Comparison of ENCODE assay signal across 8 cellular contexts in genomic region chr2:157751462-157752058, GRCh38.
A peak's percentile ranks its signal among the peaks of the same experiment; 100 is the strongest.
DNase-seq lines count a peak whose midpoint lies in the region; ATAC-seq and TF ChIP-seq lines count a peak whose summit lies in the region.

No MANE protein-coding gene starts in this region.

- H2BK5ac ChIP-seq in neuronal stem cell (ENCODE audit: low read length) = no peak overlapping the region

- H2AFZ ChIP-seq in DND-41 (ENCODE audit: low read depth, low read length) = no peak overlapping the region
- no peak overlapping the region for H2AFZ ChIP-seq in neuronal stem cell (ENCODE audit: low read length)

- no peak overlapping the region for H2BK120ac ChIP-seq in neuronal stem cell (ENCODE audit: low read depth, low read length)

- H3K9me3 ChIP-seq in DND-41 (ENCODE audit: insufficient read depth, low read length, severe bottlenecking) = no peaks in the 10 kb centered on the region
- H3K9me3 ChIP-seq in colonic mucosa = no peaks in the 10 kb centered on the region
- H3K9me3 ChIP-seq in neuronal stem cell (replicated peaks in 1 of 2; ENCODE audit: control insufficient read depth in 2 of 2, insufficient read depth in 1 of 2, low read depth in 1 of 2, low read length in 2 of 2) = peaks cover under 1 to 4% of the 10 kb centered on the region in 2 donors

- H4K8ac ChIP-seq in neuronal stem cell (ENCODE audit: low read depth, low read length) = no peak overlapping the region

- H3K23ac ChIP-seq in neuronal stem cell (ENCODE audit: low read depth, low read length, poor library complexity) = no peak overlapping the region

- H3K4me1 ChIP-seq in DND-41 (ENCODE audit: insufficient read depth, low read length) (no peaks in the 10 kb centered on the region), colonic mucosa (no peaks in the 10 kb centered on the region), neuronal stem cell (ENCODE audit: control insufficient read depth in 2 of 2, insufficient read depth in 1 of 2, low read depth in 1 of 2, low read length in 2 of 2) (no peaks in the 10 kb centered on the region)

- H3K18ac ChIP-seq in neuronal stem cell (ENCODE audit: low read length) = no peak overlapping the region

- H3K79me1 ChIP-seq in neuronal stem cell (ENCODE audit: low read depth, low read length) = no peaks in the 10 kb centered on the region

- no peak overlapping the region for H2BK12ac ChIP-seq in neuronal stem cell (ENCODE audit: low read length)

- H3K4ac ChIP-seq in neuronal stem cell (ENCODE audit: low read length) = no peak overlapping the region

- H3K4me2 ChIP-seq in DND-41 (ENCODE audit: insufficient read depth, low read length) (no peak overlapping the region), neuronal stem cell (ENCODE audit: insufficient read depth, low read length, poor library complexity, severe bottlenecking) (no peak overlapping the region)

- H4K91ac ChIP-seq in neuronal stem cell (ENCODE audit: low read depth, low read length, poor library complexity) = no peak overlapping the region

- no peaks in the 10 kb centered on the region for H4K20me1 ChIP-seq in DND-41 (ENCODE audit: insufficient read depth, low read length)

- H2AK5ac ChIP-seq in neuronal stem cell (ENCODE audit: low read depth, low read length) = no peak overlapping the region

- peak; percentile 45 for TF ChIP-seq CTCF in DND-41 (IDR thresholded peaks at IDR 0.05; ENCODE audit: borderline replicate concordance, extremely low read depth, low read length, poor library complexity, severe bottlenecking)
- TF ChIP-seq CTCF in LNCAP (IDR thresholded peaks at IDR 0.05) = peak; percentile 10; the same call in 1 of the 2 replicates
- no peak for TF ChIP-seq CTCF in colonic mucosa (IDR thresholded peaks at IDR 0.05)

- no peak overlapping the region for H3K27ac ChIP-seq in DND-41 (ENCODE audit: low read length)
- H3K27ac ChIP-seq in colonic mucosa = no peak overlapping the region
- no peak overlapping the region for H3K27ac ChIP-seq in neuronal stem cell (replicated peaks; ENCODE audit: low read length)

- ATAC-seq in DND-41 (ENCODE audit: insufficient read depth, low read depth) (no peak), GM21423 (IDR thresholded peaks at IDR 0.05; ENCODE audit: unreplicated experiment) (peak; percentile 55)

- DNase-seq in DND-41 = peak; percentile 15
- peak; percentile 20 for DNase-seq in activated naive CD4-positive, alpha-beta T cell treated with Interleukin-2 at 50 U/mL for 16 hours
- peak; percentile 71 for DNase-seq in posterior vena cava (ENCODE audit: low spot score)
- DNase-seq in GM19240 (ENCODE audit: insufficient read length, low spot score) = no peak
- no peak for DNase-seq in colonic mucosa
- no peak for DNase-seq in neuronal stem cell (ENCODE audit: low spot score)

- H3K27me3 ChIP-seq in DND-41 (ENCODE audit: insufficient read depth, low read length, poor library complexity) (no peaks in the 10 kb centered on the region), colonic mucosa (no peaks in the 10 kb centered on the region), neuronal stem cell (ENCODE audit: control insufficient read depth in 3 of 3, insufficient read depth in 3 of 3, low read depth in 1 of 3, low read length in 3 of 3) (no peaks in the 10 kb centered on the region)

- no CpG with 5 or more reads among the region's 6 CpGs for WGBS in neuronal stem cell (ENCODE audit: extremely low coverage in 2 of 2, insufficient read length in 2 of 2, insufficient replicate concordance in 1 of 2), 2 donors

- no peaks in the 10 kb centered on the region for H3K79me2 ChIP-seq in DND-41 (ENCODE audit: insufficient read depth, low read length)

- intact Hi-C loops in posterior vena cava (cut with DNase I) = no loop called here
- intact Hi-C loops in colonic mucosa (cut with DNase I) = loop anchor here (10.0 kb wide), 1 partner anchor 447 kb away; no protein-coding TSS in a partner anchor

- H3K14ac ChIP-seq in neuronal stem cell (ENCODE audit: low read length) = no peak overlapping the region

- no peak overlapping the region for H2BK15ac ChIP-seq in neuronal stem cell (ENCODE audit: low read length)

- H3K9ac ChIP-seq in DND-41 (ENCODE audit: low read depth, low read length) (no peak overlapping the region), colonic mucosa (ENCODE audit: low read depth in 2 of 2, low read length in 2 of 2) (no peak overlapping the region), neuronal stem cell (ENCODE audit: low read depth, low read length, poor library complexity) (no peak overlapping the region)

- no peak overlapping the region for H3K4me3 ChIP-seq in DND-41 (ENCODE audit: low read depth in 1 of 2, low read length in 2 of 2)
- H3K4me3 ChIP-seq in colonic mucosa = no peak overlapping the region
- H3K4me3 ChIP-seq in neuronal stem cell (ENCODE audit: low read length in 2 of 2) = no peak overlapping the region

- H3K36me3 ChIP-seq in DND-41 (ENCODE audit: insufficient read depth, low read length) (peaks cover 4% of the 10 kb centered on the region; the same call in 1 of the 2 replicates), colonic mucosa (no peaks in the 10 kb centered on the region), neuronal stem cell (replicated peaks in 1 of 2; ENCODE audit: control insufficient read depth in 2 of 2, insufficient read depth in 2 of 2, low read length in 2 of 2) (peaks cover 0 to 9% of the 10 kb centered on the region in 2 donors)

Comparison
In these comparisons a context has a peak if more than half of its experiments do, and no peak if none do; other contexts are left out.
1. DNase-seq: peak in DND-41 (single experiment), activated naive CD4-positive, alpha-beta T cell treated with Interleukin-2 at 50 U/mL for 16 hours (single experiment) and posterior vena cava (single experiment); none in GM19240 (single experiment), colonic mucosa (single experiment) and neuronal stem cell (single experiment).